Comparison of ENCODE assay signal across 13 cellular contexts in the genomic region with DNA sequence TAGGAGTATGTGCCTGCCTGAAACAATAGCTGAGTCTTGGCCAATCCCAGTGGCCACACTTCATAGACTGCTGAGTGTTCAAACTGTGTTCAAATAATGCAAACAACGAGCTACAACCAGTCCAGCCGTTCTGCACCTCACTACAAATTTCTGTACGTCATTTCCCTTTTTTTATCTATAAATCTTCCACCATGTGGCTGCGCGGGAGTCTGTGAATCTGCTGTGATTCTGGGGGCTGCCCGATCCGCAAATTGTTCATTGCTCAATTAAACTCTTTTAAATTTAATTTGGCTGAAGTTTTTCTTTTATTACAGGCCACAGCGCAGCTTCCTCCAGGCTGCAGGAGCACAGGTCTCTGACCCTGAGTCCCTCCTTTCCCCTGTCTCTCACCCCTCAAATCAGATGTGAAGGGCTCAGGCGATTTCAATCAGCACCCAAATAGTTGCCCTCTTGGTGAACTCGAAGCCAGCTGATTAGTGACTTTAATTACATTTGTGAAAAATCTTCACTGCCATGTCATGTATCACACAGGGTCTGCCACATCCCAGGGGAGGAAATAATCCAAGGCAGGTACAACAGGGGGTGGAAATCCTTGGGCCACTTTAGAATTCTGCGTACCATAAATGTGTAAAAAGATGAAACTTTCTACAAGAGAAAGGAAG.
"Had no signal": no experiment of that assay in that cellular context is flagged by ENCODE, and none has a peak within 500 bp of the region (broad histone marks: within the 10 kb centered on the region; RNA-seq: fewer than 3 reads in every experiment).

No MANE protein-coding gene starts in this region.

- H3K4me3 Mint-ChIP-seq: activated naive CD8-positive, alpha-beta T cell treated with anti-CD3 and anti-CD28 coated beads, Interleukin-2, amount 10 ng/mL, durations not matched to agents 7 days and 5 days; naive thymus-derived CD4-positive, alpha-beta T cell; stimulated activated memory B cell treated with anti-CD40 and anti-IgM and Interleukin-4, amounts not matched to agents 10 μg/mL and 1 μg/mL and 100 μg/mL, for 72 hours had no signal

- H3K27me3 ChIP-seq: brain microvascular endothelial cell, gastroesophageal sphincter, tibial artery had no signal

- DNase-seq: activated naive CD8-positive, alpha-beta T cell treated with anti-CD3 and anti-CD28 coated beads, Interleukin-2, amount 10 ng/mL, durations not matched to agents 7 days and 5 days; brain microvascular endothelial cell; erythroblast; left ventricle myocardium inferior; mucosa of descending colon; retina had no signal

- ATAC-seq: gastroesophageal sphincter; mucosa of descending colon; naive thymus-derived CD4-positive, alpha-beta T cell; stimulated activated memory B cell treated with anti-CD40 and anti-IgM and Interleukin-4, amounts not matched to agents 10 μg/mL and 1 μg/mL and 100 μg/mL, for 72 hours had no signal

- H3K36me3 Mint-ChIP-seq: activated naive CD8-positive, alpha-beta T cell treated with anti-CD3 and anti-CD28 coated beads, Interleukin-2, amount 10 ng/mL, durations not matched to agents 7 days and 5 days had no signal

- H3K27ac Mint-ChIP-seq: activated naive CD8-positive, alpha-beta T cell treated with anti-CD3 and anti-CD28 coated beads, Interleukin-2, amount 10 ng/mL, durations not matched to agents 7 days and 5 days; memory B cell; naive thymus-derived CD4-positive, alpha-beta T cell; stimulated activated memory B cell treated with anti-CD40 and anti-IgM and Interleukin-4, amounts not matched to agents 10 μg/mL and 1 μg/mL and 100 μg/mL, for 72 hours had no signal

- H3K9me3 ChIP-seq: neutrophil had no signal

- H3K36me3 ChIP-seq: brain microvascular endothelial cell, gastroesophageal sphincter, left ventricle myocardium inferior, neutrophil, tibial artery had no signal

- H3K27ac ChIP-seq: brain microvascular endothelial cell, left ventricle myocardium inferior, neutrophil, tibial artery had no signal

- FAIRE-seq: keratinocyte had no signal

- H3K4me3 ChIP-seq: gastroesophageal sphincter, left ventricle myocardium inferior, mucosa of descending colon, tibial artery had no signal
